Comparison of ENCODE assay signal across 22 cellular contexts in genomic region chr7:106012184-106012583, GRCh38.
"Had no signal": no experiment of that assay in that cellular context is flagged by ENCODE, and none has a peak within 500 bp of the region (broad histone marks: within the 10 kb centered on the region; RNA-seq: fewer than 3 reads in every experiment).

No MANE protein-coding gene starts in this region.

- H3K9ac ChIP-seq: parathyroid adenoma had no signal

- H3K4me3 Mint-ChIP-seq: activated CD4-positive, alpha-beta T cell treated with anti-CD3 and anti-CD28 coated beads for 36 hours; activated naive CD8-positive, alpha-beta T cell treated with anti-CD3 and anti-CD28 coated beads for 36 hours; endodermal cell; natural killer cell; WTC11 had no signal

- H3K27me3 Mint-ChIP-seq: activated naive CD8-positive, alpha-beta T cell treated with anti-CD3 and anti-CD28 coated beads for 36 hours had no signal

- H3K27ac Mint-ChIP-seq: activated CD4-positive, alpha-beta T cell treated with anti-CD3 and anti-CD28 coated beads for 36 hours; activated naive CD8-positive, alpha-beta T cell treated with anti-CD3 and anti-CD28 coated beads for 36 hours; endodermal cell; natural killer cell; WTC11 had no signal

- DNase-seq: activated CD4-positive, alpha-beta T cell treated with anti-CD3 and anti-CD28 coated beads for 36 hours; activated CD4-positive, alpha-beta T cell treated with anti-CD3 and anti-CD28 coated beads, Interleukin-2, amount 50 U/mL, for 48 hours; activated gamma-delta T cell treated with Interleukin-2 at 50 U/mL for 16 hours; activated naive CD8-positive, alpha-beta T cell treated with anti-CD3 and anti-CD28 coated beads for 36 hours; endodermal cell; foreskin melanocyte; head of caudate nucleus; kidney; midbrain; natural killer cell; stimulated activated naive CD4-positive, alpha-beta T cell had no signal

- H3K79me2 ChIP-seq: parathyroid adenoma had no signal

- H3K27me3 ChIP-seq: tibial nerve, vagina had no signal

- H3K9me3 ChIP-seq: neutrophil, vagina had no signal

- H3K36me3 ChIP-seq: neutrophil, tibial nerve, vagina had no signal

- H3K27ac ChIP-seq: dorsolateral prefrontal cortex, epithelial cell of prostate, neutrophil, parathyroid adenoma, tibial nerve, vagina had no signal

- H3K4me3 ChIP-seq: dorsolateral prefrontal cortex, lung, tibial nerve, vagina had no signal

- FAIRE-seq: colon, kidney had no signal

- ATAC-seq: activated CD4-positive, alpha-beta T cell treated with anti-CD3 and anti-CD28 coated beads for 36 hours; left lobe of liver; natural killer cell; sciatic nerve; WTC11 had no signal

- H2AFZ ChIP-seq: parathyroid adenoma had no signal
